ENCODE assay signal across 1 cellular context in the genomic region with DNA sequence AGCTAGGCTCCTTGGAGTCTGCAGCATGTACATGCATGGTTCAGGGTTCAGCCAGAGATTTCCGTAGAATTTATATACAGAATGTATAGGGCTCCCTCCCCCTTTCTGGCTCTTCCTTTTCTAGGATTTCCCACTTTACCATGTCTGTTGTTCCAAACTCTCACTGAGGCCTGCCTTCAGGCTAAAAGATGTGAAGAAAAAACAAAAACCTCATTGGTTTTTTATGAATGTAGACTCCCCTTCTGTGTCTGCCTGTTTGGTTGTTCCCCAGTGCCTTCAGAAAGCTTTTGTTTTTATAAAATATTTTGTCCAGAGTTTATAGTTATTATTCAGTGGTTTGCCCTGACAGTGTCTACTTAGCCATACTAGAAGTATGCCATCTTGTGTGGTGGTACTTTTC.
TF ChIP-seq lines count a peak whose summit lies in the region.

No MANE protein-coding gene starts in this region.

TF ChIP-seq in SK-N-SH treated with all-trans-retinoic acid at 6 μM for 48 hours, 23 proteins besides CTCF, POLR2A, EP300 and RAD21 (continued from another document):
- TF ChIP-seq, protein P1, sequence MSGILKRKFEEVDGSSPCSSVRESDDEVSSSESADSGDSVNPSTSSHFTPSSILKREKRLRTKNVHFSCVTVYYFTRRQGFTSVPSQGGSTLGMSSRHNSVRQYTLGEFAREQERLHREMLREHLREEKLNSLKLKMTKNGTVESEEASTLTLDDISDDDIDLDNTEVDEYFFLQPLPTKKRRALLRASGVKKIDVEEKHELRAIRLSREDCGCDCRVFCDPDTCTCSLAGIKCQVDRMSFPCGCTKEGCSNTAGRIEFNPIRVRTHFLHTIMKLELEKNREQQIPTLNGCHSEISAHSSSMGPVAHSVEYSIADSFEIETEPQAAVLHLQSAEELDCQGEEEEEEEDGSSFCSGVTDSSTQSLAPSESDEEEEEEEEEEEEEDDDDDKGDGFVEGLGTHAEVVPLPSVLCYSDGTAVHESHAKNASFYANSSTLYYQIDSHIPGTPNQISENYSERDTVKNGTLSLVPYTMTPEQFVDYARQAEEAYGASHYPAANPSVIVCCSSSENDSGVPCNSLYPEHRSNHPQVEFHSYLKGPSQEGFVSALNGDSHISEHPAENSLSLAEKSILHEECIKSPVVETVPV (CRISPR knock-in tag; IDR thresholded peaks at IDR 0.05) = no peak
- TF ChIP-seq BACH2 (CRISPR knock-in tag; IDR thresholded peaks at IDR 0.05; ENCODE audit: borderline replicate concordance) = no peak
- TF ChIP-seq RARB (CRISPR knock-in tag; IDR thresholded peaks at IDR 0.05) = no peak
- no peak for TF ChIP-seq ZNF70 (CRISPR knock-in tag; IDR thresholded peaks at IDR 0.05)
- TF ChIP-seq TSHZ2 (CRISPR knock-in tag; IDR thresholded peaks at IDR 0.05) = no peak
- no peak for TF ChIP-seq ZC3H10 (CRISPR knock-in tag; IDR thresholded peaks at IDR 0.05)
- TF ChIP-seq OSR1 (CRISPR knock-in tag; IDR thresholded peaks at IDR 0.05) = no peak
- no peak for TF ChIP-seq TOX (CRISPR knock-in tag; IDR thresholded peaks at IDR 0.05; ENCODE audit: borderline replicate concordance)
- no peak for TF ChIP-seq ZNF565 (CRISPR knock-in tag; conservative IDR thresholded peaks at IDR 0.05; ENCODE audit: low read depth)
- TF ChIP-seq ZNF8 (CRISPR knock-in tag; IDR thresholded peaks at IDR 0.05) = no peak
- TF ChIP-seq, protein P2, sequence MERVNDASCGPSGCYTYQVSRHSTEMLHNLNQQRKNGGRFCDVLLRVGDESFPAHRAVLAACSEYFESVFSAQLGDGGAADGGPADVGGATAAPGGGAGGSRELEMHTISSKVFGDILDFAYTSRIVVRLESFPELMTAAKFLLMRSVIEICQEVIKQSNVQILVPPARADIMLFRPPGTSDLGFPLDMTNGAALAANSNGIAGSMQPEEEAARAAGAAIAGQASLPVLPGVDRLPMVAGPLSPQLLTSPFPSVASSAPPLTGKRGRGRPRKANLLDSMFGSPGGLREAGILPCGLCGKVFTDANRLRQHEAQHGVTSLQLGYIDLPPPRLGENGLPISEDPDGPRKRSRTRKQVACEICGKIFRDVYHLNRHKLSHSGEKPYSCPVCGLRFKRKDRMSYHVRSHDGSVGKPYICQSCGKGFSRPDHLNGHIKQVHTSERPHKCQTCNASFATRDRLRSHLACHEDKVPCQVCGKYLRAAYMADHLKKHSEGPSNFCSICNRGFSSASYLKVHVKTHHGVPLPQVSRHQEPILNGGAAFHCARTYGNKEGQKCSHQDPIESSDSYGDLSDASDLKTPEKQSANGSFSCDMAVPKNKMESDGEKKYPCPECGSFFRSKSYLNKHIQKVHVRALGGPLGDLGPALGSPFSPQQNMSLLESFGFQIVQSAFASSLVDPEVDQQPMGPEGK (CRISPR knock-in tag; IDR thresholded peaks at IDR 0.05; ENCODE audit: borderline replicate concordance) = no peak
- TF ChIP-seq POU6F1 (CRISPR knock-in tag; IDR thresholded peaks at IDR 0.05; ENCODE audit: borderline replicate concordance, low read depth) = no peak
